ENCODE assay signal across 15 cellular contexts in genomic region chr10:74968621-74969019, GRCh38.
DNase-seq lines count a peak whose midpoint lies in the region; ATAC-seq and TF ChIP-seq lines count a peak whose summit lies in the region.
"Had no signal": no experiment of that assay in that cellular context is flagged by ENCODE, and none has a peak within 500 bp of the region (broad histone marks: within the 10 kb centered on the region; RNA-seq: fewer than 3 reads in every experiment).

No MANE protein-coding gene starts in this region.

- in situ Hi-C loops in gastrocnemius medialis (cut with MboI; ENCODE audit: low sequenced_read_pairs in 4 of 4): no loop called here

- H3K9me3 ChIP-seq in gastrocnemius medialis: no peaks in the 10 kb centered on the region
- H3K9me3 ChIP-seq: esophagus squamous epithelium, spleen, suprapubic skin had no signal

- no peak for TF ChIP-seq POLR2A in NB4 (IDR thresholded peaks at IDR 0.05; ENCODE audit: extremely low read depth, insufficient read length)
- no peak for TF ChIP-seq POLR2A in GM18505 (IDR thresholded peaks at IDR 0.05; ENCODE audit: borderline replicate concordance, extremely low read depth, insufficient read depth, insufficient read length)
- no peak for TF ChIP-seq POLR2A in gastrocnemius medialis (IDR thresholded peaks at IDR 0.05)

- peaks cover 21 to 24% of the 10 kb centered on the region in 2 donors for H3K4me1 ChIP-seq in gastrocnemius medialis

- no peak for TF ChIP-seq CTCF in NB4 (IDR thresholded peaks at IDR 0.05; ENCODE audit: low read depth, low read length)
- no peak for TF ChIP-seq CTCF in gastrocnemius medialis (IDR thresholded peaks at IDR 0.05 in 4 of 5, conservative IDR thresholded peaks at IDR 0.05 in 1 of 5)

- H3K9me3 Mint-ChIP-seq in activated CD8-positive, alpha-beta T cell treated with anti-CD3 and anti-CD28 coated beads, Interleukin-2, amount 10 ng/mL, durations not matched to agents 7 days and 5 days (ENCODE audit: insufficient read depth): no peaks in the 10 kb centered on the region
- peaks cover 0 to 6% (median 0%) of the 10 kb centered on the region in 9 donors for H3K9me3 Mint-ChIP-seq in naive thymus-derived CD8-positive, alpha-beta T cell

- DNase-seq in DMS79 (lab: John Stamatoyannopoulos, UW): peak; percentile 16
- DNase-seq in NB4 (ENCODE audit: low read depth): peak; percentile 18
- no peak for DNase-seq in activated CD8-positive, alpha-beta T cell treated with anti-CD3 and anti-CD28 coated beads, Interleukin-2, amount 10 ng/mL, durations not matched to agents 7 days and 5 days
- no peak for DNase-seq in naive thymus-derived CD8-positive, alpha-beta T cell
- no peak for DNase-seq in gastrocnemius medialis
- DNase-seq in T-helper 9 cell: no peak
- no peak for DNase-seq in NCI-H2107 treated with DMSO at 0.1 percent for 48 hours (lab: John Stamatoyannopoulos, UW; ENCODE audit: unreplicated experiment)
- DNase-seq: activated CD4-positive, alpha-beta T cell treated with anti-CD3 and anti-CD28 coated beads, Interleukin-2, amount 50 U/mL, for 4 hours; activated naive CD4-positive, alpha-beta T cell treated with anti-CD3 and anti-CD28 coated beads, Interleukin-2, amount 10 ng/mL, durations not matched to agents 7 days and 5 days; esophagus squamous epithelium; Right ventricle myocardium superior; spleen had no signal

- no peaks in the 10 kb centered on the region for H3K27me3 Mint-ChIP-seq in activated CD8-positive, alpha-beta T cell treated with anti-CD3 and anti-CD28 coated beads, Interleukin-2, amount 10 ng/mL, durations not matched to agents 7 days and 5 days (ENCODE audit: low read depth)
- H3K27me3 Mint-ChIP-seq in naive thymus-derived CD8-positive, alpha-beta T cell: no peaks in the 10 kb centered on the region
- H3K27me3 Mint-ChIP-seq: activated naive CD4-positive, alpha-beta T cell treated with anti-CD3 and anti-CD28 coated beads, Interleukin-2, amount 10 ng/mL, durations not matched to agents 7 days and 5 days had no signal

- H3K4me1 Mint-ChIP-seq in activated CD8-positive, alpha-beta T cell treated with anti-CD3 and anti-CD28 coated beads, Interleukin-2, amount 10 ng/mL, durations not matched to agents 7 days and 5 days (ENCODE audit: low read depth): peaks cover 32% of the 10 kb centered on the region
- peaks cover 21 to 39% (median 33%) of the 10 kb centered on the region in 4 donors for H3K4me1 Mint-ChIP-seq in naive thymus-derived CD8-positive, alpha-beta T cell

- POLR2A ChIA-PET in activated CD8-positive, alpha-beta T cell treated with anti-CD3 and anti-CD28 coated beads, Interleukin-2, amount 10 ng/mL, durations not matched to agents 7 days and 5 days (lab: Charles Lee): interaction anchor here (0.7 to 2.3 kb wide), 2 partner anchors 9 to 58 kb away, joined by 3 to 11 read pairs; no protein-coding TSS in a partner anchor
- POLR2A ChIA-PET in naive thymus-derived CD8-positive, alpha-beta T cell (lab: Charles Lee): interaction anchor here (0.8 to 1.0 kb wide), 2 partner anchors 8 to 137 kb away, joined by 3 read pairs; no protein-coding TSS in a partner anchor

- H3K4me3 ChIP-seq in NB4 (ENCODE audit: low read depth, low read length): peak overlapping the region; percentile 55
- H3K4me3 ChIP-seq in gastrocnemius medialis: no peak overlapping the region
- H3K4me3 ChIP-seq: esophagus squamous epithelium, lung, spleen, suprapubic skin had no signal

- H3K27me3 ChIP-seq in gastrocnemius medialis: no peaks in the 10 kb centered on the region
- H3K27me3 ChIP-seq: esophagus squamous epithelium, spleen, suprapubic skin had no signal

- no peak overlapping the region for H3K27ac Mint-ChIP-seq in activated CD8-positive, alpha-beta T cell treated with anti-CD3 and anti-CD28 coated beads, Interleukin-2, amount 10 ng/mL, durations not matched to agents 7 days and 5 days
- H3K27ac Mint-ChIP-seq in naive thymus-derived CD8-positive, alpha-beta T cell: peak overlapping the region; percentile 66 to 98 (median 96)

- ATAC-seq in activated CD8-positive, alpha-beta T cell treated with anti-CD3 and anti-CD28 coated beads, Interleukin-2, amount 10 ng/mL, durations not matched to agents 7 days and 5 days: no peak
- ATAC-seq in naive thymus-derived CD8-positive, alpha-beta T cell: no peak
- ATAC-seq in GM18505 (IDR thresholded peaks at IDR 0.05; ENCODE audit: unreplicated experiment): no peak
- ATAC-seq in gastrocnemius medialis: no peak

- H3K36me3 Mint-ChIP-seq in activated CD8-positive, alpha-beta T cell treated with anti-CD3 and anti-CD28 coated beads, Interleukin-2, amount 10 ng/mL, durations not matched to agents 7 days and 5 days (ENCODE audit: low read depth): peaks cover 24% of the 10 kb centered on the region
- H3K36me3 Mint-ChIP-seq in naive thymus-derived CD8-positive, alpha-beta T cell: peaks cover 0 to 14% (median 5%) of the 10 kb centered on the region in 3 donors

- no peaks in the 10 kb centered on the region for H3K36me3 ChIP-seq in gastrocnemius medialis
- H3K36me3 ChIP-seq: suprapubic skin had no signal

- CTCF ChIA-PET in activated CD8-positive, alpha-beta T cell treated with anti-CD3 and anti-CD28 coated beads, Interleukin-2, amount 10 ng/mL, durations not matched to agents 7 days and 5 days (lab: Charles Lee): interaction anchor here (1.1 to 2.0 kb wide), 4 partner anchors 9 to 230 kb away, joined by 3 to 10 read pairs (median 4); no protein-coding TSS in a partner anchor

- intact Hi-C loops in gastrocnemius medialis (cut with DNase I; ENCODE audit: low total_unique reads): no loop called here

- H3K27ac ChIP-seq in gastrocnemius medialis: no peak overlapping the region
- H3K27ac ChIP-seq: esophagus squamous epithelium, suprapubic skin had no signal

- H3K4me3 Mint-ChIP-seq in activated CD8-positive, alpha-beta T cell treated with anti-CD3 and anti-CD28 coated beads, Interleukin-2, amount 10 ng/mL, durations not matched to agents 7 days and 5 days: peak overlapping the region; percentile 9
- peak overlapping the region; percentile 58 to 86 (median 74) for H3K4me3 Mint-ChIP-seq in naive thymus-derived CD8-positive, alpha-beta T cell

Comparison
In these comparisons a context has a peak if more than half of its experiments do, and no peak if none do; other contexts are left out.
1. DNase-seq: peak in DMS79 (single experiment) and NB4 (single experiment); none in activated CD8-positive, alpha-beta T cell treated with anti-CD3 and anti-CD28 coated beads, Interleukin-2, amount 10 ng/mL, durations not matched to agents 7 days and 5 days (single experiment), naive thymus-derived CD8-positive, alpha-beta T cell (0 of 10), gastrocnemius medialis (0 of 2), T-helper 9 cell (single experiment) and NCI-H2107 treated with DMSO at 0.1 percent for 48 hours (single experiment).